24 cellular contexts compared by ENCODE assay signal in genomic region chr20:15058836-15059235, GRCh38.
"Had no signal": no experiment of that assay in that cellular context is flagged by ENCODE, and none has a peak within 500 bp of the region (broad histone marks: within the 10 kb centered on the region; RNA-seq: fewer than 3 reads in every experiment).

No MANE protein-coding gene starts in this region.

- H3K4me1 ChIP-seq: SJSA1 had no signal

- H3K27me3 ChIP-seq: MG63, SJSA1 had no signal

- DNase-seq: Karpas-422, KBM-7, MG63, NCI-H1092, NCI-H1105 treated with DMSO at 0.1 percent for 48 hours, NCI-H1417 treated with DMSO at 0.1 percent for 48 hours, NCI-H146, NCI-H1694 treated with DMSO at 0.1 percent for 48 hours, NCI-H1930, NCI-H2081, NCI-H2107, NCI-H2227 treated with DMSO at 0.1 percent for 48 hours, NCI-H446, NCI-H510A, NCI-H524 treated with DMSO at 0.1 percent for 48 hours, NCI-H69, NCI-H774, Right ventricle myocardium superior, RPMI8226, SIG-M5, T-helper 1 cell had no signal

- H3K36me3 ChIP-seq: MG63, SJSA1 had no signal

- H3K9me3 ChIP-seq: MG63, SJSA1 had no signal

- H3K27ac ChIP-seq: HL-60, SJSA1, SK-N-MC had no signal

- H3K4me3 ChIP-seq: MG63, SJSA1, SK-N-MC had no signal
